1 cellular context compared by ENCODE assay signal in genomic region chr5:169592937-169593650, GRCh38.
TF ChIP-seq lines count a peak whose summit lies in the region.

No MANE protein-coding gene starts in this region.

TF ChIP-seq in GM12878, 131 proteins besides CTCF, POLR2A, EP300 and RAD21:
- TF ChIP-seq ZNF384 (IDR thresholded peaks at IDR 0.05; ENCODE audit: borderline replicate concordance, low read depth, low read length) (no peak), ATF3 (IDR thresholded peaks at IDR 0.05; ENCODE audit: borderline replicate concordance, extremely low read depth, low read depth, low read length) (no peak), RELA (IDR thresholded peaks at IDR 0.05; ENCODE audit: borderline replicate concordance, partially characterized antibody) (no peak), SIX5 (IDR thresholded peaks at IDR 0.05; ENCODE audit: low read depth, low read length, severe bottlenecking) (no peak), KLF5 (IDR thresholded peaks at IDR 0.05; ENCODE audit: partially characterized antibody) (no peak), MTA3 (IDR thresholded peaks at IDR 0.05; ENCODE audit: borderline replicate concordance, low read length) (no peak), ETV6 (conservative IDR thresholded peaks at IDR 0.05 in 1 of 2, IDR thresholded peaks at IDR 0.05 in 1 of 2; ENCODE audit: borderline replicate concordance in 1 of 2, low read depth in 1 of 2) (no peak)
